In genomic region chr4:42612898-42613297, GRCh38 we compare ENCODE assay signal across 20 cellular contexts. TPM values are rescaled to one million over a fixed set of nuclear protein-coding genes. Genes with fewer than 3 reads are reported as not detected.
A peak's percentile ranks its signal among the peaks of the same experiment; 100 is the strongest.
DNase-seq lines count a peak whose midpoint lies in the region; ATAC-seq, FAIRE-seq and TF ChIP-seq lines count a peak whose summit lies in the region.
"Had no signal": no experiment of that assay in that cellular context is flagged by ENCODE, and none has a peak within 500 bp of the region (broad histone marks: within the 10 kb centered on the region; RNA-seq: fewer than 3 reads in every experiment).

No MANE protein-coding gene starts in this region.

- H3K36me3 Mint-ChIP-seq in activated naive CD8-positive, alpha-beta T cell treated with anti-CD3 and anti-CD28 coated beads for 36 hours = peaks cover 40% of the 10 kb centered on the region

- peak overlapping the region; percentile 18 for H3K27ac ChIP-seq in psoas muscle
- H3K27ac ChIP-seq: BLaER1, C4-2B had no signal

- H3K4me1 Mint-ChIP-seq in activated naive CD8-positive, alpha-beta T cell treated with anti-CD3 and anti-CD28 coated beads for 36 hours = peaks cover 20% of the 10 kb centered on the region

- ATAC-seq in SK-N-SH treated with all-trans-retinoic acid at 6 μM for 48 hours (no peak), psoas muscle (no peak)

- H3K4me3 Mint-ChIP-seq in activated naive CD8-positive, alpha-beta T cell treated with anti-CD3 and anti-CD28 coated beads for 36 hours = no peak overlapping the region
- H3K4me3 Mint-ChIP-seq: B cell; CD4-positive, CD25-positive, alpha-beta regulatory T cell; CD8-positive, alpha-beta memory T cell had no signal

- TF ChIP-seq CTCF in D721Med (IDR thresholded peaks at IDR 0.05; ENCODE audit: insufficient read depth, missing control alignments) (no peak), psoas muscle (IDR thresholded peaks at IDR 0.05) (no peak)

- WGBS in psoas muscle, 3 donors = 27 to 61% (median 42%) methylated on average over 1 of the region's 1 CpG

- intact Hi-C loops in psoas muscle (cut with DNase I) = loop anchor here in 1 of 2 donors (5.0 kb wide), 1 partner anchor 44 kb away; the partner anchor contains the start of gene ATP8A1

- no peak overlapping the region for H3K4me3 ChIP-seq in psoas muscle
- H3K4me3 ChIP-seq: BLaER1 had no signal

- FAIRE-seq in D721Med (lab: Jason Lieb, UNC) = peak; percentile 41
- FAIRE-seq: GM12892 had no signal

- H3K36me3 ChIP-seq in psoas muscle (ENCODE audit: insufficient read depth in 1 of 2, low read depth in 1 of 2) = no peaks in the 10 kb centered on the region

- H3K4me1 ChIP-seq in psoas muscle = peaks cover 24% of the 10 kb centered on the region
- H3K4me1 ChIP-seq: BLaER1 had no signal

- no peaks in the 10 kb centered on the region for H3K9me3 ChIP-seq in psoas muscle
- H3K9me3 ChIP-seq: BLaER1 had no signal

- no peaks in the 10 kb centered on the region for H3K27me3 Mint-ChIP-seq in activated naive CD8-positive, alpha-beta T cell treated with anti-CD3 and anti-CD28 coated beads for 36 hours
- H3K27me3 Mint-ChIP-seq: B cell; CD4-positive, CD25-positive, alpha-beta regulatory T cell; CD8-positive, alpha-beta memory T cell had no signal

- DNase-seq in D721Med (ENCODE audit: insufficient read length, low spot score) (no peak), OCI-M1 (lab: John Stamatoyannopoulos, UW) (peak; percentile 11), psoas muscle (no peak), superior temporal gyrus (ENCODE audit: extremely low spot score) (no peak)
- no peak for DNase-seq in stimulated activated CD4-positive, alpha-beta T cell treated with anti-CD3 and anti-CD28 coated beads, Interleukin-12 subunit alpha, Interleukin-12 subunit beta, amount 100 ng/mL, for 4 hours
- no peak for DNase-seq in activated naive CD8-positive, alpha-beta T cell treated with anti-CD3 and anti-CD28 coated beads for 36 hours
- DNase-seq: CD4-positive, CD25-positive, alpha-beta regulatory T cell; CD8-positive, alpha-beta memory T cell; DMS53; DMS79 treated with DMSO at 0.1 percent for 48 hours; GF-D8; GOT3; H7; HCEC 1CT had no signal

- no peak overlapping the region for H3K27ac Mint-ChIP-seq in activated naive CD8-positive, alpha-beta T cell treated with anti-CD3 and anti-CD28 coated beads for 36 hours
- H3K27ac Mint-ChIP-seq: B cell; CD4-positive, CD25-positive, alpha-beta regulatory T cell had no signal

- H3K27me3 ChIP-seq in psoas muscle (ENCODE audit: insufficient read depth in 3 of 3, low read length in 2 of 3) = no peaks in the 10 kb centered on the region
- H3K27me3 ChIP-seq: BLaER1 had no signal

- no peaks in the 10 kb centered on the region for H3K9me3 Mint-ChIP-seq in activated naive CD8-positive, alpha-beta T cell treated with anti-CD3 and anti-CD28 coated beads for 36 hours
- H3K9me3 Mint-ChIP-seq: CD8-positive, alpha-beta memory T cell had no signal

TF ChIP-seq in SK-N-SH treated with all-trans-retinoic acid at 6 μM for 48 hours, 23 proteins besides CTCF, POLR2A, EP300 and RAD21:
- TF ChIP-seq ZFP3 (CRISPR knock-in tag; IDR thresholded peaks at IDR 0.05) (peak; percentile 71; the same call in 1 of the 2 replicates), BACH2 (CRISPR knock-in tag; IDR thresholded peaks at IDR 0.05; ENCODE audit: borderline replicate concordance) (no peak)

RNA-seq across cellular contexts. Expression of gene ATP8A1, which starts 44.0 kb away (rescaled TPM):
- total RNA-seq in psoas muscle = 10 to 100 TPM; 13.8 to 26.5 (median 18.2) TPM
- 10 to 100 TPM in 1 of 3 donors, 1 to 10 TPM in 2; 2.2 to 14.7 (median 4.0) TPM for polyA plus RNA-seq in psoas muscle
- 10 to 100 TPM; 23.8 to 24.7 TPM for total RNA-seq in activated naive CD8-positive, alpha-beta T cell treated with anti-CD3 and anti-CD28 coated beads for 36 hours
- total RNA-seq: A172 had no signal
